In genomic region chr2:223880779-223881178, GRCh38 we compare ENCODE assay signal across 21 cellular contexts.
"Had no signal": no experiment of that assay in that cellular context is flagged by ENCODE, and none has a peak within 500 bp of the region (broad histone marks: within the 10 kb centered on the region; RNA-seq: fewer than 3 reads in every experiment).

No MANE protein-coding gene starts in this region.

- H3K4me1 ChIP-seq: colonic mucosa, esophagus muscularis mucosa, gastroesophageal sphincter, heart left ventricle, psoas muscle, tibial artery had no signal

- ATAC-seq: gastroesophageal sphincter; heart left ventricle; left cardiac atrium; naive thymus-derived CD4-positive, alpha-beta T cell; psoas muscle; right cardiac atrium; SK-N-SH treated with all-trans-retinoic acid at 6 μM for 48 hours; T-cell had no signal

- H3K27me3 Mint-ChIP-seq: activated naive CD8-positive, alpha-beta T cell treated with anti-CD3 and anti-CD28 coated beads, Interleukin-2, amount 10 ng/mL, durations not matched to agents 7 days and 5 days; naive thymus-derived CD4-positive, alpha-beta T cell; stimulated activated naive CD8-positive, alpha-beta T cell treated with anti-CD3 and anti-CD28 coated beads, Interleukin-15, Interleukin-2, amounts not matched to agents 100 ng/mL and 50 ng/mL, for 24 hours; T-cell had no signal

- H3K27me3 ChIP-seq: colonic mucosa, dorsolateral prefrontal cortex, esophagus muscularis mucosa, gastroesophageal sphincter, heart left ventricle, tibial artery had no signal

- H3K27ac ChIP-seq: colonic mucosa, esophagus muscularis mucosa, gastroesophageal sphincter, heart left ventricle, psoas muscle, tibial artery had no signal

- H3K9me3 Mint-ChIP-seq: activated naive CD8-positive, alpha-beta T cell treated with anti-CD3 and anti-CD28 coated beads, Interleukin-2, amount 10 ng/mL, durations not matched to agents 7 days and 5 days; naive thymus-derived CD4-positive, alpha-beta T cell; stimulated activated naive CD8-positive, alpha-beta T cell treated with anti-CD3 and anti-CD28 coated beads, Interleukin-15, Interleukin-2, amounts not matched to agents 100 ng/mL and 50 ng/mL, for 24 hours; T-cell had no signal

- H3K27ac Mint-ChIP-seq: activated naive CD8-positive, alpha-beta T cell treated with anti-CD3 and anti-CD28 coated beads, Interleukin-2, amount 10 ng/mL, durations not matched to agents 7 days and 5 days; stimulated activated naive CD8-positive, alpha-beta T cell treated with anti-CD3 and anti-CD28 coated beads, Interleukin-15, Interleukin-2, amounts not matched to agents 100 ng/mL and 50 ng/mL, for 24 hours had no signal

- DNase-seq: activated CD4-positive, alpha-beta T cell treated with anti-CD3 and anti-CD28 coated beads, Interleukin-2, amount 50 U/mL, for 4 hours; activated naive CD4-positive, alpha-beta T cell treated with Interleukin-2 at 50 U/mL for 16 hours; activated naive CD8-positive, alpha-beta T cell treated with anti-CD3 and anti-CD28 coated beads, Interleukin-2, amount 10 ng/mL, durations not matched to agents 7 days and 5 days; amniotic stem cell; colonic mucosa; heart left ventricle; islet precursor cell; left cardiac atrium; mesendoderm; naive thymus-derived CD4-positive, alpha-beta T cell; psoas muscle; right cardiac atrium; stimulated activated CD4-positive, alpha-beta T cell treated with anti-CD3 and anti-CD28 coated beads, Interleukin-12 subunit alpha, Interleukin-12 subunit beta, amount 100 ng/mL, for 4 hours; stimulated activated CD4-positive, alpha-beta T cell treated with anti-CD3 and anti-CD28 coated beads, Interleukin-4, amount 100 ng/mL, for 4 hours; T-cell; tibial artery had no signal

- H3K4me3 ChIP-seq: colonic mucosa, dorsolateral prefrontal cortex, esophagus muscularis mucosa, gastroesophageal sphincter, heart left ventricle, psoas muscle, tibial artery had no signal

- H3K9me3 ChIP-seq: colonic mucosa, esophagus muscularis mucosa, gastroesophageal sphincter, heart left ventricle, psoas muscle, tibial artery had no signal

- H3K4me3 Mint-ChIP-seq: activated naive CD8-positive, alpha-beta T cell treated with anti-CD3 and anti-CD28 coated beads, Interleukin-2, amount 10 ng/mL, durations not matched to agents 7 days and 5 days; naive thymus-derived CD4-positive, alpha-beta T cell; stimulated activated naive CD8-positive, alpha-beta T cell treated with anti-CD3 and anti-CD28 coated beads, Interleukin-15, Interleukin-2, amounts not matched to agents 100 ng/mL and 50 ng/mL, for 24 hours; T-cell had no signal
